Comparison of ENCODE assay signal across 15 cellular contexts in the genomic region with DNA sequence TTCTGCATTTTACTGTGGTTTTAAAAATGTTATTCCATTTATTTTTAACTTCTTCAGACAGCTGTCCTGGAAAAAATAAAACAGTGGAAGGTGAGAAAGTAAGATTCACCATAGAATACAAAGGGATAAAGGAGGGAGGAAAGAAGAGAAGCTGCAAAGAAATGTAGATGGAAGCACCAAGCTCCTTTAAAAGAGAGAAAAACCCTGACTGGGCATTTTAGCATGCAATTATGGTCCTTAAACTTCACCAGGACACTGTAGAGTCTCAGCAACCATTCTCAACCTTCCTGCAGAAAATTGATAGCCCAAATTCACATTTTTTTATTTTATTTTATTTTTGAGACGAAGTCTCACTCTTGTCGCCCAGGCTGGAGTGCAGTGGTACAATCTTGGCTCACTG. TPM values are rescaled to one million over a fixed set of nuclear protein-coding genes. Genes with fewer than 3 reads are reported as not detected.
DNase-seq lines count a peak whose midpoint lies in the region; ATAC-seq, FAIRE-seq and TF ChIP-seq lines count a peak whose summit lies in the region.
"Had no signal": no experiment of that assay in that cellular context is flagged by ENCODE, and none has a peak within 500 bp of the region (broad histone marks: within the 10 kb centered on the region; RNA-seq: fewer than 3 reads in every experiment).

No MANE protein-coding gene starts in this region.

- no peaks in the 10 kb centered on the region for H3K9me1 ChIP-seq in K562 (ENCODE audit: control insufficient read depth, insufficient read depth, low read length)

- H3K79me2 ChIP-seq in HepG2 (ENCODE audit: insufficient read depth, low read length) (no peaks in the 10 kb centered on the region), K562 (ENCODE audit: control insufficient read depth, insufficient read depth, low read length) (no peaks in the 10 kb centered on the region), MM.1S (ENCODE audit: low read length) (no peaks in the 10 kb centered on the region)

- TF ChIP-seq RAD21 in HepG2 (CRISPR knock-in tag; IDR thresholded peaks at IDR 0.05) = no peak
- TF ChIP-seq RAD21 in K562 (CRISPR knock-in tag; conservative IDR thresholded peaks at IDR 0.05 in 1 of 2, IDR thresholded peaks at IDR 0.05 in 1 of 2) = no peak

- H3K36me3 Mint-ChIP-seq in activated CD4-positive, alpha-beta T cell treated with anti-CD3 and anti-CD28 coated beads for 36 hours (ENCODE audit: low read depth) = no peaks in the 10 kb centered on the region

- H3K9ac ChIP-seq in HepG2 (ENCODE audit: insufficient read depth, low read depth, low read length) (no peak overlapping the region), K562 (ENCODE audit: insufficient read depth in 1 of 2, low read depth in 2 of 2, low read length in 2 of 2) (no peak overlapping the region), MM.1S (ENCODE audit: low read length) (no peak overlapping the region)
- H3K9ac ChIP-seq: BLaER1 had no signal

- H3K9me2 ChIP-seq in MM.1S (replicated peaks; ENCODE audit: insufficient read depth, low read length) = no peaks in the 10 kb centered on the region

- no peak for DNase-seq in activated CD4-positive, alpha-beta T cell treated with anti-CD3 and anti-CD28 coated beads for 36 hours
- DNase-seq in activated CD4-positive, alpha-beta T cell treated with anti-CD3 and anti-CD28 coated beads, Interleukin-2, amount 50 U/mL, for 1 hour = no peak
- DNase-seq in HepG2 (ENCODE audit: low spot score) (no peak), right lobe of liver (no peak), K562 (ENCODE audit: extremely low read depth in 1 of 4, low spot score in 3 of 4) (no peak), MM.1S (no peak), H7 (no peak), NCI-H524 (lab: John Stamatoyannopoulos, UW) (no peak)
- DNase-seq: Karpas-422, MG63, NCI-H1092 treated with DMSO at 0.1 percent for 48 hours, NCI-H2081 treated with DMSO at 0.1 percent for 48 hours, NCI-H510A treated with DMSO at 0.1 percent for 48 hours, PC-9 had no signal

- TF ChIP-seq CTCF in HepG2 (CRISPR knock-in tag; IDR thresholded peaks at IDR 0.05) (no peak), right lobe of liver (IDR thresholded peaks at IDR 0.05) (no peak), K562 (IDR thresholded peaks at IDR 0.05 in 2 of 3, conservative IDR thresholded peaks at IDR 0.05 in 1 of 3; ENCODE audit: insufficient read depth in 2 of 3, low read depth in 1 of 3, low read length in 3 of 3) (no peak), MM.1S (IDR thresholded peaks at IDR 0.05; ENCODE audit: low read length) (no peak)

- H3K9me3 Mint-ChIP-seq in activated CD4-positive, alpha-beta T cell treated with anti-CD3 and anti-CD28 coated beads for 36 hours (ENCODE audit: low read depth) = no peaks in the 10 kb centered on the region

- in situ Hi-C loops in HepG2 (cut with HindIII; ENCODE audit: extremely low pct_ligation_motif_present, low pct_unique_long_range_greater_than_20kb) (no loop called here), K562 (cut with MboI) (no loop called here)

- TF ChIP-seq POLR2A in HepG2 (IDR thresholded peaks at IDR 0.05; ENCODE audit: insufficient read depth in 1 of 2, low read depth in 2 of 2, low read length in 2 of 2) (no peak), right lobe of liver (IDR thresholded peaks at IDR 0.05) (no peak), K562 (conservative IDR thresholded peaks at IDR 0.05) (no peak)

- H3K4me1 Mint-ChIP-seq in activated CD4-positive, alpha-beta T cell treated with anti-CD3 and anti-CD28 coated beads for 36 hours = peaks cover 62% of the 10 kb centered on the region

- FAIRE-seq in HepG2 (lab: Jason Lieb, UNC) (no peak), K562 (lab: Jason Lieb, UNC) (no peak)

- BruUV-seq in HepG2 (replicated peaks; lab: Mats Ljungman, UMichigan) (no TSS peak), K562 (replicated peaks; lab: Mats Ljungman, UMichigan) (no TSS peak)

- H3K9me3 ChIP-seq in HepG2 (ENCODE audit: low read length) = no peaks in the 10 kb centered on the region
- H3K9me3 ChIP-seq in right lobe of liver = no peaks in the 10 kb centered on the region
- H3K9me3 ChIP-seq in K562 (replicated peaks; ENCODE audit: control insufficient read depth, insufficient read depth, low read depth, low read length) = no peaks in the 10 kb centered on the region
- no peaks in the 10 kb centered on the region for H3K9me3 ChIP-seq in MM.1S (replicated peaks; ENCODE audit: insufficient read depth, low read length)
- H3K9me3 ChIP-seq: BLaER1, MG63 had no signal

- intact Hi-C loops in activated CD4-positive, alpha-beta T cell treated with anti-CD3 and anti-CD28 coated beads for 36 hours (cut with DNase I, micrococcal nuclease) = no loop called here
- intact Hi-C loops in HepG2 (cut with micrococcal nuclease; ENCODE audit: unreplicated experiment) (no loop called here), right lobe of liver (cut with DNase I) (no loop called here), K562 (cut with micrococcal nuclease) (no loop called here)

- POLR2A ChIA-PET in activated CD4-positive, alpha-beta T cell treated with anti-CD3 and anti-CD28 coated beads for 36 hours (lab: Charles Lee) = no interaction called here
- POLR2A ChIA-PET in HepG2 (lab: Yijun Ruan, JAX) = no interaction called here
- POLR2A ChIA-PET in K562 (lab: Yijun Ruan, JAX) = no interaction called here

- no peaks in the 10 kb centered on the region for H3K36me3 ChIP-seq in HepG2 (replicated peaks in 1 of 2; ENCODE audit: control insufficient read depth in 1 of 2, insufficient read depth in 2 of 2, low read length in 2 of 2)
- H3K36me3 ChIP-seq in right lobe of liver = no peaks in the 10 kb centered on the region
- H3K36me3 ChIP-seq in K562 (ENCODE audit: control insufficient read depth, insufficient read depth, low read length) = no peaks in the 10 kb centered on the region
- no peaks in the 10 kb centered on the region for H3K36me3 ChIP-seq in MM.1S (replicated peaks; ENCODE audit: insufficient read depth, low read length)
- H3K36me3 ChIP-seq in H7 (replicated peaks; ENCODE audit: control insufficient read depth, insufficient read depth, low read length) = no peaks in the 10 kb centered on the region
- H3K36me3 ChIP-seq: BLaER1, MG63 had no signal

- ATAC-seq in activated CD4-positive, alpha-beta T cell treated with anti-CD3 and anti-CD28 coated beads for 36 hours = no peak
- ATAC-seq in HepG2 (no peak), right lobe of liver (no peak), K562 (no peak)

- H3K27me3 Mint-ChIP-seq in activated CD4-positive, alpha-beta T cell treated with anti-CD3 and anti-CD28 coated beads for 36 hours = no peaks in the 10 kb centered on the region

- H3K4me2 ChIP-seq in HepG2 (ENCODE audit: low read depth, low read length) = no peak overlapping the region
- no peak overlapping the region for H3K4me2 ChIP-seq in K562 (ENCODE audit: insufficient read depth, low read length)
- H3K4me2 ChIP-seq in MM.1S (ENCODE audit: low read depth, low read length) = no peak overlapping the region
- H3K4me2 ChIP-seq: BLaER1, PC-9 had no signal

- H4K20me1 ChIP-seq in HepG2 (ENCODE audit: insufficient read depth, low read length) (no peaks in the 10 kb centered on the region), K562 (replicated peaks; ENCODE audit: control insufficient read depth, insufficient read depth, low read length) (no peaks in the 10 kb centered on the region), MM.1S (ENCODE audit: insufficient read depth, low read length) (no peaks in the 10 kb centered on the region)
- H4K20me1 ChIP-seq: BLaER1 had no signal

- H3K27me3 ChIP-seq in HepG2 (ENCODE audit: control insufficient read depth in 1 of 2, insufficient read depth in 2 of 2, low read length in 2 of 2) (peaks cover 0 to 3% of the 10 kb centered on the region in 2 experiments; a peak in 1 of 5 replicates), right lobe of liver (no peaks in the 10 kb centered on the region), K562 (ENCODE audit: control insufficient read depth in 2 of 2, insufficient read depth in 2 of 2, low read length in 2 of 2) (peaks cover 0 to 5% of the 10 kb centered on the region in 2 experiments; a peak in 2 of 5 replicates), MM.1S (replicated peaks; ENCODE audit: insufficient read depth, low read length) (no peaks in the 10 kb centered on the region), H7 (ENCODE audit: control insufficient read depth, insufficient read depth, low read length) (no peaks in the 10 kb centered on the region)
- H3K27me3 ChIP-seq: BLaER1, MG63 had no signal

- no peak overlapping the region for H3K4me3 ChIP-seq in HepG2 (replicated peaks in 1 of 3; ENCODE audit: insufficient read depth in 1 of 3, low read depth in 2 of 3, low read length in 3 of 3)
- H3K4me3 ChIP-seq in right lobe of liver = no peak overlapping the region
- no peak overlapping the region for H3K4me3 ChIP-seq in K562
- H3K4me3 ChIP-seq in MM.1S (ENCODE audit: low read length) = no peak overlapping the region
- H3K4me3 ChIP-seq in H7 (ENCODE audit: insufficient read depth, low read depth, low read length) = no peak overlapping the region
- H3K4me3 ChIP-seq: BLaER1, MG63, PC-9 had no signal

- peaks cover 18% of the 10 kb centered on the region for H3K4me1 ChIP-seq in HepG2 (ENCODE audit: insufficient read depth, low read length)
- no peaks in the 10 kb centered on the region for H3K4me1 ChIP-seq in right lobe of liver
- H3K4me1 ChIP-seq in K562 (replicated peaks in 1 of 2; ENCODE audit: control insufficient read depth in 2 of 2, insufficient read depth in 2 of 2, low read length in 2 of 2) = no peaks in the 10 kb centered on the region
- H3K4me1 ChIP-seq in MM.1S (ENCODE audit: low read length) = peaks cover 7% of the 10 kb centered on the region; the same call in 1 of the 2 replicates
- H3K4me1 ChIP-seq: BLaER1 had no signal

- H3K4me3 Mint-ChIP-seq in activated CD4-positive, alpha-beta T cell treated with anti-CD3 and anti-CD28 coated beads for 36 hours = no peak overlapping the region

- TF ChIP-seq EP300 in HepG2 (IDR thresholded peaks at IDR 0.05; ENCODE audit: low read depth in 2 of 2, low read length in 2 of 2) = no peak
- no peak for TF ChIP-seq EP300 in HepG2 (CRISPR knock-in tag; IDR thresholded peaks at IDR 0.05; ENCODE audit: borderline replicate concordance)
- TF ChIP-seq EP300 in K562 (IDR thresholded peaks at IDR 0.05; ENCODE audit: low read length) = no peak

- CTCF ChIA-PET in activated CD4-positive, alpha-beta T cell treated with anti-CD3 and anti-CD28 coated beads for 36 hours (lab: Charles Lee) = interaction anchor here (0.6 to 1.5 kb wide), 11 partner anchors 10 to 293 kb away, joined by 3 to 9 read pairs (median 4); no protein-coding TSS in a partner anchor
- CTCF ChIA-PET in HepG2 (lab: Yijun Ruan, JAX; ENCODE audit: low intra/inter-chr PET ratio, low total read pairs) (no interaction called here), K562 (lab: Yijun Ruan, JAX; ENCODE audit: low intra/inter-chr PET ratio) (no interaction called here)

- H3K27ac ChIP-seq in HepG2 (ENCODE audit: extremely low read length, insufficient read depth, low read length) (no peak overlapping the region), right lobe of liver (no peak overlapping the region), K562 (ENCODE audit: extremely low read depth, low read depth, low read length) (no peak overlapping the region), MM.1S (ENCODE audit: low read length) (no peak overlapping the region)
- H3K27ac ChIP-seq: BLaER1, PC-9 had no signal

- H2AFZ ChIP-seq in HepG2 (ENCODE audit: low read length) (no peak overlapping the region), K562 (ENCODE audit: low read depth, low read length) (no peak overlapping the region), MM.1S (ENCODE audit: low read length) (no peak overlapping the region)
- H2AFZ ChIP-seq: PC-9 had no signal

- peak overlapping the region; percentile 45 for H3K27ac Mint-ChIP-seq in activated CD4-positive, alpha-beta T cell treated with anti-CD3 and anti-CD28 coated beads for 36 hours

- no peaks in the 10 kb centered on the region for H3F3A ChIP-seq in MM.1S (ENCODE audit: insufficient read depth, low read length)

- WGBS in HepG2 (ENCODE audit: low lambda C conversion rate) = 52% methylated on average over 2 of the region's 2 CpGs
- 100% methylated on average over 2 of the region's 2 CpGs for WGBS in right lobe of liver (ENCODE audit: insufficient coverage, low coverage, low lambda C conversion rate, missing lambda C conversion rate)
- WGBS in K562 (ENCODE audit: insufficient coverage, low coverage, missing lambda C conversion rate) = 0% methylated on average over 2 of the region's 2 CpGs

RNA-seq across cellular contexts. Expression of gene ANKRD44, which starts 11.6 kb away (rescaled TPM):
- total RNA-seq in activated CD4-positive, alpha-beta T cell treated with anti-CD3 and anti-CD28 coated beads for 36 hours = 100 to 1,000 TPM; 122 to 181 TPM
- total RNA-seq in HepG2 (2016; rRNA removed; fragmentation: Illumina TruSeq; extraction: Trizol) (0.11 and 0.36 TPM in 2 replicates), right lobe of liver (10 to 100 TPM in 4 of 6 experiments, 1 to 10 TPM in 2; 7.9 to 19.5 (median 13.3) TPM), K562 (2014; rRNA removed) (0.08 TPM in 1 of 2 replicates, not detected in the other), K562 (2014; rRNA removed; fragmentation: Illumina TruSeq; extraction: Trizol) (not detected in 2 replicates), K562 (2015; rRNA removed; fragmentation: Illumina TruSeq; extraction: Trizol) (0.04 TPM in 2 replicates), K562 (2021) (0.25 and 0.64 TPM in 2 replicates)
- total RNA-seq in HepG2 (2016; cell fraction: cytosol; rRNA removed; fragmentation: Illumina TruSeq; extraction: Trizol; ENCODE audit: low read depth) = not detected in 2 replicates
- 0.55 and 0.63 TPM in 2 replicates for total RNA-seq in HepG2 (2016; cell fraction: insoluble cytoplasmic fraction; rRNA removed; fragmentation: Illumina TruSeq; extraction: Trizol)
- 0.77 TPM in 1 of 2 replicates, not detected in the other for total RNA-seq in HepG2 (2016; cell fraction: membrane; rRNA removed; fragmentation: Illumina TruSeq; extraction: Trizol)
- 0.44 and 1.2 TPM in 2 replicates for total RNA-seq in HepG2 (2016; cell fraction: nucleus; rRNA removed; fragmentation: Illumina TruSeq; extraction: Trizol)
- polyA plus RNA-seq in HepG2 (2011; rRNA removed) (0.04 and 0.05 TPM in 2 replicates), K562 (2011; rRNA removed) (0.04 TPM in 2 replicates), K562 (2014; fragmentation: Illumina TruSeq; extraction: Trizol) (0.01 and 0.03 TPM in 2 replicates), K562 (2014; fragmentation: Nextera tagmentation; extraction: Ambion mirVana) (under 1 TPM in 1 of 2 experiments, not detected in 1; 0.10 TPM), K562 (2014; rRNA removed) (0.09 TPM in 1 of 2 replicates, not detected in the other)
- polyA plus RNA-seq in HepG2 (2011; cell fraction: cytosol; rRNA removed) = 0.03 and 0.08 TPM in 2 replicates
- polyA plus RNA-seq in HepG2 (2011; cell fraction: nucleus; rRNA removed) = 1.3 and 2.2 TPM in 2 replicates
- polyA plus RNA-seq in HepG2 (2012) = 0.04 TPM in 1 of 2 replicates, not detected in the other
- polyA plus RNA-seq in HepG2 (2016; cell fraction: cytosol; fragmentation: Illumina TruSeq; extraction: Trizol; ENCODE audit: low read depth) = 0.16 TPM in 1 of 2 replicates, not detected in the other
- polyA plus RNA-seq in HepG2 (2016; cell fraction: insoluble cytoplasmic fraction; fragmentation: Illumina TruSeq; extraction: Trizol; ENCODE audit: low read depth) = 0.09 and 0.17 TPM in 2 replicates
- polyA plus RNA-seq in HepG2 (2016; cell fraction: membrane; fragmentation: Illumina TruSeq; extraction: Trizol; ENCODE audit: low read depth) = not detected in 2 replicates
- polyA plus RNA-seq in HepG2 (2016; cell fraction: nucleus; fragmentation: Illumina TruSeq; extraction: Trizol; ENCODE audit: insufficient read depth, low read depth) = 0.07 and 0.21 TPM in 2 replicates
- 0.52 and 22.4 TPM in 2 replicates for polyA minus RNA-seq in HepG2 (2011; rRNA and poly(A)+ RNA removed; ENCODE audit: low replicate concordance)
- not detected in 2 replicates for polyA minus RNA-seq in HepG2 (2011; cell fraction: cytosol; rRNA and poly(A)+ RNA removed)
- 1.2 and 1.3 TPM in 2 replicates for polyA minus RNA-seq in HepG2 (2011; cell fraction: nucleus; rRNA and poly(A)+ RNA removed)
- total RNA-seq in K562 (2011; cell fraction: chromatin; rRNA removed; ENCODE audit: low replicate concordance) = 0.30 and 0.33 TPM in 2 replicates
- not detected in 2 replicates for total RNA-seq in K562 (2011; cell fraction: nucleolus; rRNA removed)
- not detected in 2 replicates for total RNA-seq in K562 (2011; cell fraction: nucleoplasm; rRNA removed)
- polyA plus RNA-seq in K562 (2011; cell fraction: cytosol; rRNA removed) = 0.03 TPM in 1 of 2 replicates, not detected in the other
- 0.37 and 0.52 TPM in 2 replicates for polyA plus RNA-seq in K562 (2011; cell fraction: nucleus; rRNA removed)
- 0.01 and 0.37 TPM in 2 replicates for polyA plus RNA-seq in K562 (2012)
- polyA minus RNA-seq in K562 (2011; rRNA and poly(A)+ RNA removed) = 0.11 TPM in 1 of 2 replicates, not detected in the other
- polyA minus RNA-seq in K562 (2011; cell fraction: cytosol; rRNA and poly(A)+ RNA removed) = not detected in 2 replicates
- polyA minus RNA-seq in K562 (2011; cell fraction: nucleus; rRNA and poly(A)+ RNA removed) = not detected in 2 replicates
- 0.76 and 3.2 TPM in 2 replicates for total RNA-seq in H7 (2014; rRNA removed; shearing (Covaris generic))

Comparison
In these comparisons a context has a peak if more than half of its experiments do, and no peak if none do; other contexts are left out.
1. RNA of gene ANKRD44, which starts 11.6 kb away (total RNA-seq): 122 to 181 TPM in activated CD4-positive, alpha-beta T cell treated with anti-CD3 and anti-CD28 coated beads for 36 hours; 7.9 to 19.5 TPM in right lobe of liver, 0.76 to 3.2 TPM in H7, 0.11 to 1.2 TPM in HepG2 and 0.04 to 0.64 TPM in K562; every median in the first group is over 4 times any median in the second.